Comparison of ENCODE assay signal across 23 cellular contexts in genomic region chr16:70552675-70553074, GRCh38.
"Had no signal": no experiment of that assay in that cellular context is flagged by ENCODE, and none has a peak within 500 bp of the region (broad histone marks: within the 10 kb centered on the region; RNA-seq: fewer than 3 reads in every experiment).

No MANE protein-coding gene starts in this region.

- H3K27ac Mint-ChIP-seq: activated CD8-positive, alpha-beta T cell treated with anti-CD3 and anti-CD28 coated beads, Interleukin-2, amount 10 ng/mL, durations not matched to agents 7 days and 5 days; activated naive CD4-positive, alpha-beta T cell treated with anti-CD3 and anti-CD28 coated beads, Interleukin-2, amount 10 ng/mL, durations not matched to agents 7 days and 5 days; activated naive CD8-positive, alpha-beta T cell treated with anti-CD3 and anti-CD28 coated beads, Interleukin-2, amount 10 ng/mL, durations not matched to agents 7 days and 5 days; nephron; stimulated activated effector memory CD8-positive, alpha-beta T cell treated with anti-CD3 and anti-CD28 coated beads, Interleukin-12 subunit alpha, Interleukin-12 subunit beta, amount 100 ng/mL, for 72 hours had no signal

- H3K27me3 Mint-ChIP-seq: activated CD4-positive, alpha-beta T cell treated with anti-CD3 and anti-CD28 coated beads for 36 hours; activated CD8-positive, alpha-beta memory T cell treated with anti-CD3 and anti-CD28 coated beads, Interleukin-2, amount 10 ng/mL, durations not matched to agents 7 days and 5 days; activated naive CD4-positive, alpha-beta T cell treated with anti-CD3 and anti-CD28 coated beads, Interleukin-2, amount 10 ng/mL, durations not matched to agents 7 days and 5 days; activated naive CD8-positive, alpha-beta T cell treated with anti-CD3 and anti-CD28 coated beads, Interleukin-2, amount 10 ng/mL, durations not matched to agents 7 days and 5 days; stimulated activated naive CD8-positive, alpha-beta T cell treated with anti-CD3 and anti-CD28 coated beads, Interleukin-15, Interleukin-2, amounts not matched to agents 100 ng/mL and 50 ng/mL, for 24 hours had no signal

- ATAC-seq: activated CD8-positive, alpha-beta memory T cell treated with anti-CD3 and anti-CD28 coated beads, Interleukin-2, amount 10 ng/mL, durations not matched to agents 7 days and 5 days; activated CD8-positive, alpha-beta T cell treated with anti-CD3 and anti-CD28 coated beads, Interleukin-2, amount 10 ng/mL, durations not matched to agents 7 days and 5 days had no signal

- H3K9me3 ChIP-seq: left lung, right lobe of liver, thoracic aorta, uterus had no signal

- H3K27me3 ChIP-seq: brain microvascular endothelial cell, left lung, right lobe of liver, uterus had no signal

- H3K4me1 Mint-ChIP-seq: activated naive CD4-positive, alpha-beta T cell treated with anti-CD3 and anti-CD28 coated beads, Interleukin-2, amount 10 ng/mL, durations not matched to agents 7 days and 5 days; nephron had no signal

- H3K36me3 ChIP-seq: uterus had no signal

- H3K4me3 ChIP-seq: coronary artery, left lung, lung, right lobe of liver, thoracic aorta, uterus had no signal

- H3K4me3 Mint-ChIP-seq: activated CD4-positive, alpha-beta T cell treated with anti-CD3 and anti-CD28 coated beads for 36 hours; activated CD8-positive, alpha-beta memory T cell treated with anti-CD3 and anti-CD28 coated beads, Interleukin-2, amount 10 ng/mL, durations not matched to agents 7 days and 5 days; activated CD8-positive, alpha-beta T cell treated with anti-CD3 and anti-CD28 coated beads, Interleukin-2, amount 10 ng/mL, durations not matched to agents 7 days and 5 days; activated naive CD4-positive, alpha-beta T cell treated with anti-CD3 and anti-CD28 coated beads, Interleukin-2, amount 10 ng/mL, durations not matched to agents 7 days and 5 days; activated naive CD8-positive, alpha-beta T cell treated with anti-CD3 and anti-CD28 coated beads, Interleukin-2, amount 10 ng/mL, durations not matched to agents 7 days and 5 days; nephron; stimulated activated effector memory CD8-positive, alpha-beta T cell treated with anti-CD3 and anti-CD28 coated beads, Interleukin-12 subunit alpha, Interleukin-12 subunit beta, amount 100 ng/mL, for 72 hours; stimulated activated naive CD8-positive, alpha-beta T cell treated with anti-CD3 and anti-CD28 coated beads, Interleukin-15, Interleukin-2, amounts not matched to agents 100 ng/mL and 50 ng/mL, for 24 hours had no signal

- H3K9me3 Mint-ChIP-seq: activated naive CD4-positive, alpha-beta T cell treated with anti-CD3 and anti-CD28 coated beads, Interleukin-2, amount 10 ng/mL, durations not matched to agents 7 days and 5 days; activated naive CD8-positive, alpha-beta T cell treated with anti-CD3 and anti-CD28 coated beads, Interleukin-2, amount 10 ng/mL, durations not matched to agents 7 days and 5 days; nephron; stimulated activated effector memory CD8-positive, alpha-beta T cell treated with anti-CD3 and anti-CD28 coated beads, Interleukin-12 subunit alpha, Interleukin-12 subunit beta, amount 100 ng/mL, for 72 hours; stimulated activated naive CD8-positive, alpha-beta T cell treated with anti-CD3 and anti-CD28 coated beads, Interleukin-15, Interleukin-2, amounts not matched to agents 100 ng/mL and 50 ng/mL, for 24 hours had no signal

- H3K27ac ChIP-seq: left lung, right lobe of liver, thoracic aorta, uterus had no signal

- DNase-seq: activated CD4-positive, alpha-beta T cell treated with anti-CD3 and anti-CD28 coated beads for 36 hours; activated CD4-positive, CD25-positive, alpha-beta regulatory T cell; activated CD8-positive, alpha-beta memory T cell treated with anti-CD3 and anti-CD28 coated beads, Interleukin-2, amount 10 ng/mL, durations not matched to agents 7 days and 5 days; activated CD8-positive, alpha-beta T cell treated with anti-CD3 and anti-CD28 coated beads, Interleukin-2, amount 10 ng/mL, durations not matched to agents 7 days and 5 days; activated effector memory CD4-positive, alpha-beta T cell treated with Interleukin-2 at 50 U/mL for 16 hours; activated naive CD4-positive, alpha-beta T cell treated with anti-CD3 and anti-CD28 coated beads, Interleukin-2, amount 10 ng/mL, durations not matched to agents 7 days and 5 days; activated naive CD8-positive, alpha-beta T cell treated with anti-CD3 and anti-CD28 coated beads, Interleukin-2, amount 10 ng/mL, durations not matched to agents 7 days and 5 days; amniotic stem cell; kidney glomerular epithelial cell; left lung; right lobe of liver; stimulated activated CD4-positive, alpha-beta T cell treated with anti-CD3 and anti-CD28 coated beads, Interleukin-12 subunit alpha, Interleukin-12 subunit beta, amount 100 ng/mL, for 4 hours; stimulated activated CD4-positive, alpha-beta T cell treated with anti-CD3 and anti-CD28 coated beads, Interleukin-4, amount 100 ng/mL, for 24 hours; T-helper 2 cell; trophoblast cell; uterus had no signal

- H3K4me1 ChIP-seq: right lobe of liver, uterus had no signal
